Comparison of ENCODE assay signal across 23 cellular contexts in genomic region chr7:44274623-44274975, GRCh38. TPM values are rescaled to one million over a fixed set of nuclear protein-coding genes. Genes with fewer than 3 reads are reported as not detected.
"Had no signal": no experiment of that assay in that cellular context is flagged by ENCODE, and none has a peak within 500 bp of the region (broad histone marks: within the 10 kb centered on the region; RNA-seq: fewer than 3 reads in every experiment).

No MANE protein-coding gene starts in this region.

- FAIRE-seq: bronchial epithelial cell, endothelial cell of umbilical vein had no signal

- H3K27ac Mint-ChIP-seq: activated B cell treated with CpG ODN at 0.5 μM for 24 hours; activated CD4-positive, alpha-beta memory T cell treated with anti-CD3 and anti-CD28 coated beads, Interleukin-2, amount 10 ng/mL, durations not matched to agents 7 days and 5 days; activated CD8-positive, alpha-beta memory T cell treated with anti-CD3 and anti-CD28 coated beads, Interleukin-2, amount 10 ng/mL, durations not matched to agents 7 days and 5 days; activated T-helper 2 cell treated with anti-CD3 and anti-CD28 coated beads, Interferon-gamma antibody, Interleukin-2, Interleukin-4, amounts not matched to agents 10 μg/mL and 5 μg/mL and 100 μg/mL, durations not matched to agents 14 hours and 24 hours and 36 hours; mesothelial cell of epicardium had no signal

- H3K4me3 ChIP-seq: ascending aorta, esophagus muscularis mucosa, gastroesophageal sphincter, hepatocyte, suprapubic skin had no signal

- H3K4me1 Mint-ChIP-seq: activated B cell treated with CpG ODN at 0.5 μM for 24 hours; activated CD4-positive, alpha-beta memory T cell treated with anti-CD3 and anti-CD28 coated beads, Interleukin-2, amount 10 ng/mL, durations not matched to agents 7 days and 5 days had no signal

- H3K4me1 ChIP-seq: ascending aorta, gastroesophageal sphincter had no signal

- H3K36me3 Mint-ChIP-seq: activated CD8-positive, alpha-beta memory T cell treated with anti-CD3 and anti-CD28 coated beads, Interleukin-2, amount 10 ng/mL, durations not matched to agents 7 days and 5 days; mesothelial cell of epicardium had no signal

- H3K27me3 ChIP-seq: ascending aorta, hepatocyte had no signal

- ATAC-seq: gastroesophageal sphincter, left colon, SK-N-SH treated with all-trans-retinoic acid at 6 μM for 48 hours had no signal

- H3K9me3 ChIP-seq: ascending aorta, esophagus muscularis mucosa, gastroesophageal sphincter, suprapubic skin had no signal

- DNase-seq: activated B cell treated with CpG ODN at 0.5 μM for 24 hours; activated CD4-positive, alpha-beta memory T cell treated with anti-CD3 and anti-CD28 coated beads, Interleukin-2, amount 10 ng/mL, durations not matched to agents 7 days and 5 days; activated CD4-positive, alpha-beta T cell treated with anti-CD3 and anti-CD28 coated beads for 4 hours; activated CD8-positive, alpha-beta memory T cell treated with anti-CD3 and anti-CD28 coated beads, Interleukin-2, amount 10 ng/mL, durations not matched to agents 7 days and 5 days; activated naive CD4-positive, alpha-beta T cell treated with Interleukin-2 at 50 U/mL for 16 hours; dermis blood vessel endothelial cell; effector memory CD4-positive, alpha-beta T cell; left colon; stimulated activated naive CD4-positive, alpha-beta T cell treated with Interleukin-2 at 50 U/mL for 16 hours; T-helper 1 cell; T-helper 9 cell; trophoblast cell had no signal

- H3K36me3 ChIP-seq: ascending aorta, esophagus muscularis mucosa, gastroesophageal sphincter, suprapubic skin had no signal

- H3K27ac ChIP-seq: ascending aorta, esophagus muscularis mucosa, gastroesophageal sphincter, hepatocyte, suprapubic skin had no signal

- H3K4me2 ChIP-seq: hepatocyte had no signal

- H2AFZ ChIP-seq: hepatocyte had no signal

- H3K9me3 Mint-ChIP-seq: activated B cell treated with CpG ODN at 0.5 μM for 24 hours; activated CD4-positive, alpha-beta memory T cell treated with anti-CD3 and anti-CD28 coated beads, Interleukin-2, amount 10 ng/mL, durations not matched to agents 7 days and 5 days; activated T-helper 2 cell treated with anti-CD3 and anti-CD28 coated beads, Interferon-gamma antibody, Interleukin-2, Interleukin-4, amounts not matched to agents 10 μg/mL and 5 μg/mL and 100 μg/mL, durations not matched to agents 14 hours and 24 hours and 36 hours; mesothelial cell of epicardium had no signal

- H3K4me3 Mint-ChIP-seq: activated B cell treated with CpG ODN at 0.5 μM for 24 hours; activated CD4-positive, alpha-beta memory T cell treated with anti-CD3 and anti-CD28 coated beads, Interleukin-2, amount 10 ng/mL, durations not matched to agents 7 days and 5 days; activated CD8-positive, alpha-beta memory T cell treated with anti-CD3 and anti-CD28 coated beads, Interleukin-2, amount 10 ng/mL, durations not matched to agents 7 days and 5 days; mesothelial cell of epicardium had no signal

- H3K27me3 Mint-ChIP-seq: activated CD8-positive, alpha-beta memory T cell treated with anti-CD3 and anti-CD28 coated beads, Interleukin-2, amount 10 ng/mL, durations not matched to agents 7 days and 5 days had no signal

- H3K79me2 ChIP-seq: hepatocyte had no signal

RNA-seq across cellular contexts. Expression of gene CAMK2B, which starts 50.8 kb away (rescaled TPM):
- total RNA-seq: bronchial epithelial cell, osteocyte had no signal
